11 cellular contexts compared by ENCODE assay signal in the genomic region with DNA sequence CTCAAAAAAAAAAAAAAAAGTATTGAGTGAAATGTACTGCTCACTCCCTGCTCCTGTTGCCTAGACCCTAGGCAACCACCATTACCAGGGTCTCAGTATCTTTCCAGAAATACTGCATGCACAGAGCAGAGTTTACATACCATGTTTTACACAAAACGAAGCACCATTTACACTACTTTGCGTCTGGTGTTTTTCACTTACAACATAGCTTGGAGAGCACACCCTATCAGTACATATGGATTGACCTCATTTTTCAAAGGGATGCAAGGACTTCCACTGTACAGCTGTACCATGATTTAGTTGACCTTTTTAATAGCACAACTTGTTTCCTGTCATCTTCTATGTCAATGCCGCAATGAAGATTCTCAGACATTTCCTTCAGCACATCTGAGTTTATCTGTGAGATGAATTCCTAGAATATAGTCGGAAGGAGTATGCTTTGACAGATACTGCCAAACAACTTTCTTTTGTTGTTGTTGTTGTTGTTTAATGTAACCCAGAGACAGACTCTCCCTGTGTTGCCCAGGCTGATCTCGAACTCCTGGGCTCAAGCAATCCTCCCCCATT. TPM values are rescaled to one million over a fixed set of nuclear protein-coding genes. Genes with fewer than 3 reads are reported as not detected.
DNase-seq lines count a peak whose midpoint lies in the region; ATAC-seq and TF ChIP-seq lines count a peak whose summit lies in the region.
"Had no signal": no experiment of that assay in that cellular context is flagged by ENCODE, and none has a peak within 500 bp of the region (broad histone marks: within the 10 kb centered on the region; RNA-seq: fewer than 3 reads in every experiment).

No MANE protein-coding gene starts in this region.

- H3K27ac ChIP-seq in right atrium auricular region (peak overlapping the region; percentile 69 to 99), muscle layer of colon (ENCODE audit: low read depth, low read length) (peak overlapping the region; percentile 42), upper lobe of right lung (peak overlapping the region; percentile 63), Karpas-422 (ENCODE audit: low read length) (no peak overlapping the region)

- no peak overlapping the region for H3K4me2 ChIP-seq in Karpas-422 (ENCODE audit: low read depth, low read length, poor library complexity, severe bottlenecking)

- DNase-seq in right atrium auricular region (ENCODE audit: low spot score) = no peak
- DNase-seq in Right ventricle myocardium inferior (ENCODE audit: missing footprints) = no peak
- no peak for DNase-seq in activated naive CD4-positive, alpha-beta T cell treated with anti-CD3 and anti-CD28 coated beads, Interleukin-2, amount 50 U/mL, for 72 hours (ENCODE audit: low spot score in 2 of 2)
- no peak for DNase-seq in upper lobe of right lung
- no peak for DNase-seq in NCI-H1092 (lab: John Stamatoyannopoulos, UW)
- DNase-seq in Karpas-422 = no peak
- DNase-seq: effector CD8-positive, alpha-beta T cell; NCI-H1436; stimulated activated CD4-positive, alpha-beta T cell treated with anti-CD3 and anti-CD28 coated beads, Interleukin-4, amount 100 ng/mL, for 4 hours had no signal

- H3K9ac ChIP-seq in muscle layer of colon (ENCODE audit: low read length) = no peak overlapping the region
- no peak overlapping the region for H3K9ac ChIP-seq in Karpas-422 (ENCODE audit: low read length)

- H3K79me2 ChIP-seq in Karpas-422 (ENCODE audit: low read length) = peaks cover 97% of the 10 kb centered on the region

- TF ChIP-seq CTCF in right atrium auricular region (IDR thresholded peaks at IDR 0.05) = no peak
- no peak for TF ChIP-seq CTCF in upper lobe of right lung (IDR thresholded peaks at IDR 0.05)

- H3K9me3 ChIP-seq in right atrium auricular region = no peaks in the 10 kb centered on the region
- H3K9me3 ChIP-seq in muscle layer of colon (ENCODE audit: low read length) = no peaks in the 10 kb centered on the region
- H3K9me3 ChIP-seq in upper lobe of right lung = no peaks in the 10 kb centered on the region
- H3K9me3 ChIP-seq in Karpas-422 (ENCODE audit: low read length) = no peaks in the 10 kb centered on the region

- peaks cover 38 to 55% of the 10 kb centered on the region in 2 donors for H3K36me3 Mint-ChIP-seq in activated naive CD4-positive, alpha-beta T cell treated with anti-CD3 and anti-CD28 coated beads, Interleukin-2, amount 50 U/mL, for 72 hours

- no peaks in the 10 kb centered on the region for H3K9me3 Mint-ChIP-seq in activated naive CD4-positive, alpha-beta T cell treated with anti-CD3 and anti-CD28 coated beads, Interleukin-2, amount 50 U/mL, for 72 hours

- H2AFZ ChIP-seq in Karpas-422 (ENCODE audit: low read length) = no peak overlapping the region

- H3K27ac Mint-ChIP-seq in activated naive CD4-positive, alpha-beta T cell treated with anti-CD3 and anti-CD28 coated beads, Interleukin-2, amount 50 U/mL, for 72 hours = peak overlapping the region; percentile 58 to 95

- intact Hi-C loops in Right ventricle myocardium inferior (cut with DNase I) (no loop called here), upper lobe of right lung (cut with DNase I) (loop anchor here (10.0 kb wide), 1 partner anchor 47 kb away; no protein-coding TSS in a partner anchor)

- ATAC-seq in Right ventricle myocardium inferior (no peak), upper lobe of right lung (no peak), HG03442 (IDR thresholded peaks at IDR 0.05; ENCODE audit: unreplicated experiment) (no peak)
- no peak for ATAC-seq in activated naive CD4-positive, alpha-beta T cell treated with anti-CD3 and anti-CD28 coated beads, Interleukin-2, amount 50 U/mL, for 72 hours

- H3K4me3 ChIP-seq in right atrium auricular region = no peak overlapping the region
- no peak overlapping the region for H3K4me3 ChIP-seq in muscle layer of colon (ENCODE audit: low read depth in 1 of 2, low read length in 2 of 2)
- no peak overlapping the region for H3K4me3 ChIP-seq in upper lobe of right lung
- no peak overlapping the region for H3K4me3 ChIP-seq in Karpas-422 (ENCODE audit: low read length)

- H3K36me3 ChIP-seq in right atrium auricular region = peaks cover 73% of the 10 kb centered on the region
- peaks cover 12% of the 10 kb centered on the region for H3K36me3 ChIP-seq in muscle layer of colon (ENCODE audit: insufficient read depth, low read length)
- peaks cover 35% of the 10 kb centered on the region for H3K36me3 ChIP-seq in upper lobe of right lung
- H3K36me3 ChIP-seq in Karpas-422 (ENCODE audit: insufficient read depth, low read length) = peaks cover 4% of the 10 kb centered on the region; the same call in 1 of the 2 replicates

- H3K4me1 ChIP-seq in right atrium auricular region = peaks cover 0 to 97% of the 10 kb centered on the region in 2 donors
- peaks cover 61% of the 10 kb centered on the region for H3K4me1 ChIP-seq in muscle layer of colon (ENCODE audit: insufficient read depth, low read length)
- peaks cover 94% of the 10 kb centered on the region for H3K4me1 ChIP-seq in upper lobe of right lung
- H3K4me1 ChIP-seq in Karpas-422 (ENCODE audit: low read length) = peaks cover 48% of the 10 kb centered on the region

- H3K9me2 ChIP-seq in Karpas-422 (replicated peaks; ENCODE audit: insufficient read depth, low read length) = no peaks in the 10 kb centered on the region

- H3K27me3 ChIP-seq in right atrium auricular region (no peaks in the 10 kb centered on the region), muscle layer of colon (ENCODE audit: control insufficient read depth in 1 of 2, insufficient read depth in 2 of 2, low read length in 2 of 2) (no peaks in the 10 kb centered on the region), upper lobe of right lung (no peaks in the 10 kb centered on the region), Karpas-422 (ENCODE audit: low read length) (no peaks in the 10 kb centered on the region)

- H4K20me1 ChIP-seq in Karpas-422 (ENCODE audit: insufficient read depth, low read depth, low read length) = peaks cover 25% of the 10 kb centered on the region

RNA-seq across cellular contexts. Expression of a gene that starts 6.2 kb away (rescaled TPM):
- 100 to 1,000 TPM; 125 to 229 TPM for total RNA-seq in right atrium auricular region
- total RNA-seq in Right ventricle myocardium inferior = 180 TPM
- 100 to 1,000 TPM; 521 to 691 TPM for total RNA-seq in activated naive CD4-positive, alpha-beta T cell treated with anti-CD3 and anti-CD28 coated beads, Interleukin-2, amount 50 U/mL, for 72 hours
- 842 TPM for total RNA-seq in upper lobe of right lung
- total RNA-seq in Karpas-422 (2014; rRNA removed; shearing (Covaris generic); ENCODE audit: low replicate concordance) = 57.5 and 95.1 TPM in 2 replicates
